Comparison of ENCODE assay signal across 1 cellular context in genomic region chr16:4734063-4734729, GRCh38.
TF ChIP-seq lines count a peak whose summit lies in the region.

Gene ANKS3 (minus strand): TSS chr16:4734271. CDS start chr16:4730149, 4,122 bp downstream.
Gene DNAAF8 (plus strand): TSS chr16:4734537. CDS start chr16:4736515, 1,978 bp downstream.

TF ChIP-seq in Ishikawa, 13 proteins besides CTCF, POLR2A, EP300 and RAD21 (continued from another document):
- TF ChIP-seq FOXM1 (IDR thresholded peaks at IDR 0.05; ENCODE audit: borderline replicate concordance, low read depth): no peak
- TF ChIP-seq ZBTB7A (IDR thresholded peaks at IDR 0.05; ENCODE audit: low read depth): no peak
- no peak for TF ChIP-seq USF1 (IDR thresholded peaks at IDR 0.05)
- TF ChIP-seq CREB1 (IDR thresholded peaks at IDR 0.05; ENCODE audit: low read depth): no peak
- TF ChIP-seq EGR1 (IDR thresholded peaks at IDR 0.05): no peak
- peak; percentile 49 for TF ChIP-seq TAF1 (IDR thresholded peaks at IDR 0.05; ENCODE audit: low read depth)
- TF ChIP-seq NFIC (IDR thresholded peaks at IDR 0.05): no peak
